Comparison of ENCODE assay signal across 21 cellular contexts in genomic region chr15:72379082-72379481, GRCh38. TPM values are rescaled to one million over a fixed set of nuclear protein-coding genes. Genes with fewer than 3 reads are reported as not detected.
"Had no signal": no experiment of that assay in that cellular context is flagged by ENCODE, and none has a peak within 500 bp of the region (broad histone marks: within the 10 kb centered on the region; RNA-seq: fewer than 3 reads in every experiment).

No MANE protein-coding gene starts in this region.

RNA-seq across cellular contexts. Expression of gene TMEM202, which starts 19.0 kb away (rescaled TPM):
- total RNA-seq: chondrocyte; colonic mucosa; dermis microvascular lymphatic vessel endothelial cell; endodermal cell; esophagus mucosa; esophagus squamous epithelium; fibroblast of lung; gastrocnemius medialis; glomerular endothelial cell; heart right ventricle; kidney epithelial cell; left cardiac atrium; left lung; left ventricle myocardium superior; lower leg skin; lower lobe of right lung; lung microvascular endothelial cell; mononuclear cell; mucosa of gallbladder; naive thymus-derived CD8-positive, alpha-beta T cell had no signal
- polyA plus RNA-seq: fibroblast of lung; heart right ventricle; keratinocyte; naive thymus-derived CD8-positive, alpha-beta T cell had no signal

RNA-seq across cellular contexts. Expression of gene CELF6, which starts 59.1 kb away (rescaled TPM):
- total RNA-seq: dermis microvascular lymphatic vessel endothelial cell, esophagus mucosa had no signal
